1 cellular context compared by ENCODE assay signal in genomic region chr12:76083246-76083735, GRCh38.
TF ChIP-seq lines count a peak whose summit lies in the region.

No MANE protein-coding gene starts in this region.

TF ChIP-seq in H1, 55 proteins besides CTCF, POLR2A, EP300 and RAD21:
- TF ChIP-seq KDM5A (IDR thresholded peaks at IDR 0.05; ENCODE audit: low read length): no peak
- no peak for TF ChIP-seq TAF7 (optimal IDR thresholded peaks at IDR 0.05; ENCODE audit: borderline replicate concordance, low read depth, low read length)
- TF ChIP-seq ATF2 (IDR thresholded peaks at IDR 0.05; ENCODE audit: low read length): no peak
- TF ChIP-seq FOSL1 (IDR thresholded peaks at IDR 0.05; ENCODE audit: insufficient read depth, low read depth, low read length): no peak
- TF ChIP-seq CREB1 (IDR thresholded peaks at IDR 0.05): no peak
- no peak for TF ChIP-seq SIN3A (conservative IDR thresholded peaks at IDR 0.05 in 1 of 2, IDR thresholded peaks at IDR 0.05 in 1 of 2; ENCODE audit: low read depth in 1 of 2, low read length in 2 of 2)
- TF ChIP-seq RXRA (IDR thresholded peaks at IDR 0.05; ENCODE audit: insufficient read depth, low read depth, low read length): no peak
- no peak for TF ChIP-seq SUZ12 (IDR thresholded peaks at IDR 0.05; ENCODE audit: low read length)
- TF ChIP-seq RNF2 (IDR thresholded peaks at IDR 0.05; ENCODE audit: borderline replicate concordance, low read depth, low read length, missing control alignments, poor library complexity, severe bottlenecking): no peak
- TF ChIP-seq EZH2 (IDR thresholded peaks at IDR 0.05; ENCODE audit: low read depth, low read length, severe bottlenecking): no peak
- TF ChIP-seq GTF2F1 (IDR thresholded peaks at IDR 0.05; ENCODE audit: borderline replicate concordance, low read depth, low read length): no peak
- TF ChIP-seq PHF8 (conservative IDR thresholded peaks at IDR 0.05; ENCODE audit: low read depth, low read length): no peak
- TF ChIP-seq MAFK (IDR thresholded peaks at IDR 0.05; ENCODE audit: low read depth, low read length): no peak
